Comparison of ENCODE assay signal across 1 cellular context in the genomic region with DNA sequence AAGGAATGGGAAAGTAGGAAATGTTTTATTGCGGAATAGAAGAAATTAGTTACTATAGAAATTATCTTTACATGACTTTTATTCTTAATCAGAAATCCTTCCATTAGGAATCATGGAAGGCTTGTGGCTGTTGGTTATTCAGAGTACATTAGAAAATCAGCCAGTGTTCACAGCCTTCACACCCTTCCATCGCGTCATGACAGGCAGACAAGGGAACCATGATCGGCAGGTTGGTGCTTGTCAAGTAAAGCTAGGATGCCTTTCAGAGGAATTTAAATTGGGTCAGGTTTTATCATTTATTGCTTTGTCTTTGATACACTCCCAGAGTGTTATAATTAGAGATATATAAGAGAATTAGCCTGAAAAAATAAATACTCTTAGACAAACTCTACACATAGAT.
A peak's percentile ranks its signal among the peaks of the same experiment; 100 is the strongest.
TF ChIP-seq lines count a peak whose summit lies in the region.

No MANE protein-coding gene starts in this region.

TF ChIP-seq in neural cell, 6 proteins besides CTCF, POLR2A, EP300 and RAD21 (continued from another document):
- TF ChIP-seq, protein P1, sequence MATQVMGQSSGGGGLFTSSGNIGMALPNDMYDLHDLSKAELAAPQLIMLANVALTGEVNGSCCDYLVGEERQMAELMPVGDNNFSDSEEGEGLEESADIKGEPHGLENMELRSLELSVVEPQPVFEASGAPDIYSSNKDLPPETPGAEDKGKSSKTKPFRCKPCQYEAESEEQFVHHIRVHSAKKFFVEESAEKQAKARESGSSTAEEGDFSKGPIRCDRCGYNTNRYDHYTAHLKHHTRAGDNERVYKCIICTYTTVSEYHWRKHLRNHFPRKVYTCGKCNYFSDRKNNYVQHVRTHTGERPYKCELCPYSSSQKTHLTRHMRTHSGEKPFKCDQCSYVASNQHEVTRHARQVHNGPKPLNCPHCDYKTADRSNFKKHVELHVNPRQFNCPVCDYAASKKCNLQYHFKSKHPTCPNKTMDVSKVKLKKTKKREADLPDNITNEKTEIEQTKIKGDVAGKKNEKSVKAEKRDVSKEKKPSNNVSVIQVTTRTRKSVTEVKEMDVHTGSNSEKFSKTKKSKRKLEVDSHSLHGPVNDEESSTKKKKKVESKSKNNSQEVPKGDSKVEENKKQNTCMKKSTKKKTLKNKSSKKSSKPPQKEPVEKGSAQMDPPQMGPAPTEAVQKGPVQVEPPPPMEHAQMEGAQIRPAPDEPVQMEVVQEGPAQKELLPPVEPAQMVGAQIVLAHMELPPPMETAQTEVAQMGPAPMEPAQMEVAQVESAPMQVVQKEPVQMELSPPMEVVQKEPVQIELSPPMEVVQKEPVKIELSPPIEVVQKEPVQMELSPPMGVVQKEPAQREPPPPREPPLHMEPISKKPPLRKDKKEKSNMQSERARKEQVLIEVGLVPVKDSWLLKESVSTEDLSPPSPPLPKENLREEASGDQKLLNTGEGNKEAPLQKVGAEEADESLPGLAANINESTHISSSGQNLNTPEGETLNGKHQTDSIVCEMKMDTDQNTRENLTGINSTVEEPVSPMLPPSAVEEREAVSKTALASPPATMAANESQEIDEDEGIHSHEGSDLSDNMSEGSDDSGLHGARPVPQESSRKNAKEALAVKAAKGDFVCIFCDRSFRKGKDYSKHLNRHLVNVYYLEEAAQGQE (IDR thresholded peaks at IDR 0.05; ENCODE audit: borderline replicate concordance), result peak; percentile 55
- TF ChIP-seq POLR2AphosphoS5 (IDR thresholded peaks at IDR 0.05), result peak; percentile 69
TF ChIP-seq in neural cell: peak in this region for 2.
